1 cellular context compared by ENCODE assay signal in the genomic region with DNA sequence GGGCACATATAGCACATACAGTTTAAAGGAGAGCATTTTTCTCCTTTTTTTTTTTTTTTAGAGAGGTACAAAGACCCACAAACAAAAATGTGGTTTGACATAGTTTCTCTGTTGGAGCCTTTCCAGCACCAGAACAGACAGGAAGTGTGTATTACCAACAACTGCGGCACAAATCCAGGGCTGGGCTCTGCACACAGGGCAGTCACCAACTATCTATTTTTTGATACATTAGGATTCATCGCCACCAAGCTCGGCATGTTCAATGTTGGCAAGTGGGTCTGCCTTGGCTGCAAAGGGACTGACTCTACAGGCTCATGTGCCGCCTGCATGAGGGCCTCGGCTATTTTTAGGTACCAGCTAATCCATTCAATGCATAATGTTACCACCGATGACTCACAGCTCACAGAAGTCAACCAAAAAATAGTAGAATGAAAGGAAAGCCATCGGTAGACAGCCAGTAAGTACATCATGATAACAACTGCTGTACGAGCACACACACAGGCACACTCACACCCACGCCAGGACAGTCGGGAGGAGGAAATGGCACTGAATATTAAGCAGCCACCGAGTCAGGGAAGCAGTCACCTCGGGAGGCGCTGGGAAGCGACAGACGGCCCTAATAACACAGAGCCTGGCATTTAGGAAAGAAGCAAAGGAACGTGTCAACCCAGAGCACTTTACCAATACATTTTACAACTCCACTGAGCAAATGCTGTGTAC.
TF ChIP-seq lines count a peak whose summit lies in the region.

No MANE protein-coding gene starts in this region.

TF ChIP-seq in K562, 482 proteins besides CTCF, POLR2A, EP300 and RAD21 (continued from another document and continues in another):
- TF ChIP-seq, protein P1, sequence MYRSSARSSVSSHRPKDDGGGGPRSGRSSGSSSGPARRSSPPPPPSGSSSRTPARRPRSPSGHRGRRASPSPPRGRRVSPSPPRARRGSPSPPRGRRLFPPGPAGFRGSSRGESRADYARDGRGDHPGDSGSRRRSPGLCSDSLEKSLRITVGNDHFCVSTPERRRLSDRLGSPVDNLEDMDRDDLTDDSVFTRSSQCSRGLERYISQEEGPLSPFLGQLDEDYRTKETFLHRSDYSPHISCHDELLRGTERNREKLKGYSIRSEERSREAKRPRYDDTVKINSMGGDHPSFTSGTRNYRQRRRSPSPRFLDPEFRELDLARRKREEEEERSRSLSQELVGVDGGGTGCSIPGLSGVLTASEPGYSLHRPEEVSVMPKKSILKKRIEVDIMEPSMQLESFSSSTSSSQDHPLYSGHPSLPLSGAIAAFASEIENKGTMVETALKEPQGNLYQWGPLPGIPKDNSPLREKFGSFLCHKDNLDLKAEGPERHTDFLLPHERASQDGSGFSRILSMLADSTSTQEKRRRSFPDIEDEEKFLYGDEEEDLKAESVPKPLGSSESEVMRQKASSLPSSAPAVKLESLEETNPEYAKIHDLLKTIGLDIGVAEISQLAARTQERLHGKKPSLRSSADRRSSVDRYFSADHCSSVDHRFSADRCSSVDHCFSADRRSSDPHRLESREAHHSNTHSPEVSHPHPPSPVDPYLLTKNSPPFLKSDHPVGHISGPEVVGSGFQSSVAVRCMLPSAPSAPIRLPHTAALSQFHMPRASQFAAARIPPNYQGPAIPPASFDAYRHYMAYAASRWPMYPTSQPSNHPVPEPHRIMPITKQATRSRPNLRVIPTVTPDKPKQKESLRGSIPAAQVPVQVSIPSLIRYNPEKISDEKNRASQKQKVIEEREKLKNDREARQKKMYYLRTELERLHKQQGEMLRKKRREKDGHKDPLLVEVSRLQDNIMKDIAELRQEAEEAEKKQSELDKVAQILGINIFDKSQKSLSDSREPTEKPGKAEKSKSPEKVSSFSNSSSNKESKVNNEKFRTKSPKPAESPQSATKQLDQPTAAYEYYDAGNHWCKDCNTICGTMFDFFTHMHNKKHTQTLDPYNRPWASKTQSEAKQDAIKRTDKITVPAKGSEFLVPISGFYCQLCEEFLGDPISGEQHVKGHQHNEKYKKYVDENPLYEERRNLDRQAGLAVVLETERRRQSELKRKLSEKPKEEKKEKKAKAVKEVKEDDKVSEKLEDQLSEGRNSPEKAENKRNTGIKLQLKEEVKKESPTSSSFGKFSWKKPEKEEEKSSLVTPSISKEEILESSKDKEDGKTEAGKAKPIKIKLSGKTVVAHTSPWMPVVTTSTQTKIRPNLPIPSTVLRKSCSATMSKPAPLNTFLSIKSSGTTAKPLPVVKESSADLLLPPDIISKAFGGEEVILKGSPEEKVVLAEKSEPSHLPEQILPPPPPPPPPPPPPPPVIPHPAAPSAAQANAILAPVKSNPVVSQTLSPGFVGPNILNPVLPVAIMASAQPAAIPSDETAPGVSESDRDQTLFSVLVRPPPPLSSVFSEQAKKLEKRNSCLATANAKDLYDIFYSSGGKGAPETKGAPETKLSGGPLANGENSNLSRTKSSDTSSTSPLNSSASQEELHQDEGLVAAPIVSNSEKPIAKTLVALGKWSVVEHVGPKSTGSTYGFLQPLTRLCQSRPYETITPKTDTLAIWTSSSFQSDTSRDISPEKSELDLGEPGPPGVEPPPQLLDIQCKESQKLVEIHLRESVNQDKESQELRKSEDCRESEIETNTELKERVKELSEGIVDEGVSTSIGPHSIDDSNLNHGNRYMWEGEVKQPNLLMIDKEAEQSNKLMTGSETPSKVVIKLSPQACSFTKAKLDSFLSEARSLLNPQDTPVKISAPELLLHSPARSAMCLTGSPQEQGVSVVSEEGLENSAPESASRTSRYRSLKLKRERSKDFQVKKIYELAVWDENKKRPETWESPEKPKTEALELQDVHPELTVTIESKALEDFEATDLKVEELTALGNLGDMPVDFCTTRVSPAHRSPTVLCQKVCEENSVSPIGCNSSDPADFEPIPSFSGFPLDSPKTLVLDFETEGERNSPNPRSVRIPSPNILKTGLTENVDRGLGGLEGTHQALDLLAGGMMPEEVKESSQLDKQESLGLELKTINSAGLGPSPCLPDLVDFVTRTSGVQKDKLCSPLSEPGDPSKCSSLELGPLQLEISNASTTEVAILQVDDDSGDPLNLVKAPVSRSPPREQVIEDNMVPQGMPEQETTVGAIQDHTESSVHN (IDR thresholded peaks at IDR 0.05; ENCODE audit: borderline replicate concordance in 1 of 2, low read depth in 1 of 2): peak in 1 of 2 experiments; percentile 86; a peak in 2 of 4 replicates
- 0 out of 4 replicates have a peak, but pooled peaks of 1 of the 2 experiments have one; percentile 34 for TF ChIP-seq FOXK2 (conservative IDR thresholded peaks at IDR 0.05 in 1 of 2, IDR thresholded peaks at IDR 0.05 in 1 of 2; ENCODE audit: low read depth in 2 of 2)
- no peak for TF ChIP-seq KLF13 (tag; IDR thresholded peaks at IDR 0.05; ENCODE audit: borderline replicate concordance, low read depth)
- no peak for TF ChIP-seq ZNF780A (CRISPR knock-in tag; IDR thresholded peaks at IDR 0.05)
- no peak for TF ChIP-seq ZNF347 (CRISPR knock-in tag; IDR thresholded peaks at IDR 0.05; ENCODE audit: low read depth)
- no peak for TF ChIP-seq ZNF146 (CRISPR knock-in tag; IDR thresholded peaks at IDR 0.05; ENCODE audit: unreplicated experiment)
- no peak for TF ChIP-seq CEBPB (tag; IDR thresholded peaks at IDR 0.05)
- peak; percentile 27 for TF ChIP-seq ZNF644 (tag; IDR thresholded peaks at IDR 0.05; ENCODE audit: low read depth)
- TF ChIP-seq, protein P2, sequence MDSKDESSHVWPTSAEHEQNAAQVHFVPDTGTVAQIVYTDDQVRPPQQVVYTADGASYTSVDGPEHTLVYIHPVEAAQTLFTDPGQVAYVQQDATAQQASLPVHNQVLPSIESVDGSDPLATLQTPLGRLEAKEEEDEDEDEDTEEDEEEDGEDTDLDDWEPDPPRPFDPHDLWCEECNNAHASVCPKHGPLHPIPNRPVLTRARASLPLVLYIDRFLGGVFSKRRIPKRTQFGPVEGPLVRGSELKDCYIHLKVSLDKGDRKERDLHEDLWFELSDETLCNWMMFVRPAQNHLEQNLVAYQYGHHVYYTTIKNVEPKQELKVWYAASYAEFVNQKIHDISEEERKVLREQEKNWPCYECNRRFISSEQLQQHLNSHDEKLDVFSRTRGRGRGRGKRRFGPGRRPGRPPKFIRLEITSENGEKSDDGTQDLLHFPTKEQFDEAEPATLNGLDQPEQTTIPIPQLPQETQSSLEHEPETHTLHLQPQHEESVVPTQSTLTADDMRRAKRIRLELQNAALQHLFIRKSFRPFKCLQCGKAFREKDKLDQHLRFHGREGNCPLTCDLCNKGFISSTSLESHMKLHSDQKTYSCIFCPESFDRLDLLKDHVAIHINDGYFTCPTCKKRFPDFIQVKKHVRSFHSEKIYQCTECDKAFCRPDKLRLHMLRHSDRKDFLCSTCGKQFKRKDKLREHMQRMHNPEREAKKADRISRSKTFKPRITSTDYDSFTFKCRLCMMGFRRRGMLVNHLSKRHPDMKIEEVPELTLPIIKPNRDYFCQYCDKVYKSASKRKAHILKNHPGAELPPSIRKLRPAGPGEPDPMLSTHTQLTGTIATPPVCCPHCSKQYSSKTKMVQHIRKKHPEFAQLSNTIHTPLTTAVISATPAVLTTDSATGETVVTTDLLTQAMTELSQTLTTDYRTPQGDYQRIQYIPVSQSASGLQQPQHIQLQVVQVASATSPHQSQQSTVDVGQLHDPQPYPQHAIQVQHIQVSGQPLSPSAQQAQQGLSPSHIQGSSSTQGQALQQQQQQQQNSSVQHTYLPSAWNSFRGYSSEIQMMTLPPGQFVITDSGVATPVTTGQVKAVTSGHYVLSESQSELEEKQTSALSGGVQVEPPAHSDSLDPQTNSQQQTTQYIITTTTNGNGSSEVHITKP (IDR thresholded peaks at IDR 0.05; ENCODE audit: partially characterized antibody): peak; percentile 6
- TF ChIP-seq ZFP36 (IDR thresholded peaks at IDR 0.05; ENCODE audit: low read depth, low read length, partially characterized antibody): no peak
- TF ChIP-seq, protein P3, sequence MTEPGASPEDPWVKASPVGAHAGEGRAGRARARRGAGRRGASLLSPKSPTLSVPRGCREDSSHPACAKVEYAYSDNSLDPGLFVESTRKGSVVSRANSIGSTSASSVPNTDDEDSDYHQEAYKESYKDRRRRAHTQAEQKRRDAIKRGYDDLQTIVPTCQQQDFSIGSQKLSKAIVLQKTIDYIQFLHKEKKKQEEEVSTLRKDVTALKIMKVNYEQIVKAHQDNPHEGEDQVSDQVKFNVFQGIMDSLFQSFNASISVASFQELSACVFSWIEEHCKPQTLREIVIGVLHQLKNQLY (CRISPR knock-in tag; conservative IDR thresholded peaks at IDR 0.05): no peak
- TF ChIP-seq BCOR (IDR thresholded peaks at IDR 0.05): no peak
- TF ChIP-seq HMG20A (CRISPR knock-in tag; conservative IDR thresholded peaks at IDR 0.05): no peak
- no peak for TF ChIP-seq CAMTA2 (CRISPR knock-in tag; conservative IDR thresholded peaks at IDR 0.05)
- TF ChIP-seq, protein P4, sequence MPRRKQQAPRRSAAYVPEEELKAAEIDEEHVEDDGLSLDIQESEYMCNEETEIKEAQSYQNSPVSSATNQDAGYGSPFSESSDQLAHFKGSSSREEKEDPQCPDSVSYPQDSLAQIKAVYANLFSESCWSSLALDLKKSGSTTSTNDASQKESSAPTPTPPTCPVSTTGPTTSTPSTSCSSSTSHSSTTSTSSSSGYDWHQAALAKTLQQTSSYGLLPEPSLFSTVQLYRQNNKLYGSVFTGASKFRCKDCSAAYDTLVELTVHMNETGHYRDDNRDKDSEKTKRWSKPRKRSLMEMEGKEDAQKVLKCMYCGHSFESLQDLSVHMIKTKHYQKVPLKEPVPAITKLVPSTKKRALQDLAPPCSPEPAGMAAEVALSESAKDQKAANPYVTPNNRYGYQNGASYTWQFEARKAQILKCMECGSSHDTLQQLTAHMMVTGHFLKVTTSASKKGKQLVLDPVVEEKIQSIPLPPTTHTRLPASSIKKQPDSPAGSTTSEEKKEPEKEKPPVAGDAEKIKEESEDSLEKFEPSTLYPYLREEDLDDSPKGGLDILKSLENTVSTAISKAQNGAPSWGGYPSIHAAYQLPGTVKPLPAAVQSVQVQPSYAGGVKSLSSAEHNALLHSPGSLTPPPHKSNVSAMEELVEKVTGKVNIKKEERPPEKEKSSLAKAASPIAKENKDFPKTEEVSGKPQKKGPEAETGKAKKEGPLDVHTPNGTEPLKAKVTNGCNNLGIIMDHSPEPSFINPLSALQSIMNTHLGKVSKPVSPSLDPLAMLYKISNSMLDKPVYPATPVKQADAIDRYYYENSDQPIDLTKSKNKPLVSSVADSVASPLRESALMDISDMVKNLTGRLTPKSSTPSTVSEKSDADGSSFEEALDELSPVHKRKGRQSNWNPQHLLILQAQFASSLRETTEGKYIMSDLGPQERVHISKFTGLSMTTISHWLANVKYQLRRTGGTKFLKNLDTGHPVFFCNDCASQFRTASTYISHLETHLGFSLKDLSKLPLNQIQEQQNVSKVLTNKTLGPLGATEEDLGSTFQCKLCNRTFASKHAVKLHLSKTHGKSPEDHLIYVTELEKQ (CRISPR knock-in tag; IDR thresholded peaks at IDR 0.05): no peak
- peak; percentile 45; the same call in 1 of the 2 replicates for TF ChIP-seq MBD2 (IDR thresholded peaks at IDR 0.05; ENCODE audit: borderline replicate concordance, low read depth)
- no peak for TF ChIP-seq ZNF583 (CRISPR knock-in tag; IDR thresholded peaks at IDR 0.05)
- TF ChIP-seq, protein P5, sequence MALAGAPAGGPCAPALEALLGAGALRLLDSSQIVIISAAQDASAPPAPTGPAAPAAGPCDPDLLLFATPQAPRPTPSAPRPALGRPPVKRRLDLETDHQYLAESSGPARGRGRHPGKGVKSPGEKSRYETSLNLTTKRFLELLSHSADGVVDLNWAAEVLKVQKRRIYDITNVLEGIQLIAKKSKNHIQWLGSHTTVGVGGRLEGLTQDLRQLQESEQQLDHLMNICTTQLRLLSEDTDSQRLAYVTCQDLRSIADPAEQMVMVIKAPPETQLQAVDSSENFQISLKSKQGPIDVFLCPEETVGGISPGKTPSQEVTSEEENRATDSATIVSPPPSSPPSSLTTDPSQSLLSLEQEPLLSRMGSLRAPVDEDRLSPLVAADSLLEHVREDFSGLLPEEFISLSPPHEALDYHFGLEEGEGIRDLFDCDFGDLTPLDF (CRISPR knock-in tag; IDR thresholded peaks at IDR 0.05): 0 out of 2 replicates have a peak, but pooled peaks have one; percentile 40
- TF ChIP-seq NCOA1 (IDR thresholded peaks at IDR 0.05; ENCODE audit: low read depth): 0 out of 2 replicates have a peak, but pooled peaks have one; percentile 52
- TF ChIP-seq, protein P6, sequence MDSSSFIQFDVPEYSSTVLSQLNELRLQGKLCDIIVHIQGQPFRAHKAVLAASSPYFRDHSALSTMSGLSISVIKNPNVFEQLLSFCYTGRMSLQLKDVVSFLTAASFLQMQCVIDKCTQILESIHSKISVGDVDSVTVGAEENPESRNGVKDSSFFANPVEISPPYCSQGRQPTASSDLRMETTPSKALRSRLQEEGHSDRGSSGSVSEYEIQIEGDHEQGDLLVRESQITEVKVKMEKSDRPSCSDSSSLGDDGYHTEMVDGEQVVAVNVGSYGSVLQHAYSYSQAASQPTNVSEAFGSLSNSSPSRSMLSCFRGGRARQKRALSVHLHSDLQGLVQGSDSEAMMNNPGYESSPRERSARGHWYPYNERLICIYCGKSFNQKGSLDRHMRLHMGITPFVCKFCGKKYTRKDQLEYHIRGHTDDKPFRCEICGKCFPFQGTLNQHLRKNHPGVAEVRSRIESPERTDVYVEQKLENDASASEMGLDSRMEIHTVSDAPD (CRISPR knock-in tag; IDR thresholded peaks at IDR 0.05): no peak
- TF ChIP-seq, protein P7, sequence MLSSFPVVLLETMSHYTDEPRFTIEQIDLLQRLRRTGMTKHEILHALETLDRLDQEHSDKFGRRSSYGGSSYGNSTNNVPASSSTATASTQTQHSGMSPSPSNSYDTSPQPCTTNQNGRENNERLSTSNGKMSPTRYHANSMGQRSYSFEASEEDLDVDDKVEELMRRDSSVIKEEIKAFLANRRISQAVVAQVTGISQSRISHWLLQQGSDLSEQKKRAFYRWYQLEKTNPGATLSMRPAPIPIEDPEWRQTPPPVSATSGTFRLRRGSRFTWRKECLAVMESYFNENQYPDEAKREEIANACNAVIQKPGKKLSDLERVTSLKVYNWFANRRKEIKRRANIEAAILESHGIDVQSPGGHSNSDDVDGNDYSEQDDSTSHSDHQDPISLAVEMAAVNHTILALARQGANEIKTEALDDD (IDR thresholded peaks at IDR 0.05): peak; percentile 91
- TF ChIP-seq JUN (IDR thresholded peaks at IDR 0.05; ENCODE audit: borderline replicate concordance, low read depth, low read length): peak; percentile 98
- peak; percentile 100 for TF ChIP-seq JUN (CRISPR knock-in tag; IDR thresholded peaks at IDR 0.05; ENCODE audit: borderline replicate concordance)
- no peak for TF ChIP-seq ZNF830 (CRISPR knock-in tag; IDR thresholded peaks at IDR 0.05)
- 0 out of 2 replicates have a peak, but pooled peaks have one; percentile 36 for TF ChIP-seq ZNF41 (CRISPR knock-in tag; conservative IDR thresholded peaks at IDR 0.05)
- TF ChIP-seq, protein P8, sequence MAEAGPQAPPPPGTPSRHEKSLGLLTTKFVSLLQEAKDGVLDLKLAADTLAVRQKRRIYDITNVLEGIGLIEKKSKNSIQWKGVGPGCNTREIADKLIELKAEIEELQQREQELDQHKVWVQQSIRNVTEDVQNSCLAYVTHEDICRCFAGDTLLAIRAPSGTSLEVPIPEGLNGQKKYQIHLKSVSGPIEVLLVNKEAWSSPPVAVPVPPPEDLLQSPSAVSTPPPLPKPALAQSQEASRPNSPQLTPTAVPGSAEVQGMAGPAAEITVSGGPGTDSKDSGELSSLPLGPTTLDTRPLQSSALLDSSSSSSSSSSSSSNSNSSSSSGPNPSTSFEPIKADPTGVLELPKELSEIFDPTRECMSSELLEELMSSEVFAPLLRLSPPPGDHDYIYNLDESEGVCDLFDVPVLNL (CRISPR knock-in tag; IDR thresholded peaks at IDR 0.05; ENCODE audit: low read depth): no peak
- TF ChIP-seq, protein P9, sequence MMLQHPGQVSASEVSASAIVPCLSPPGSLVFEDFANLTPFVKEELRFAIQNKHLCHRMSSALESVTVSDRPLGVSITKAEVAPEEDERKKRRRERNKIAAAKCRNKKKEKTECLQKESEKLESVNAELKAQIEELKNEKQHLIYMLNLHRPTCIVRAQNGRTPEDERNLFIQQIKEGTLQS (IDR thresholded peaks at IDR 0.05): peak; percentile 98
- TF ChIP-seq, protein P9 (CRISPR knock-in tag; conservative IDR thresholded peaks at IDR 0.05): peak; percentile 96
